Comparison of ENCODE assay signal across 22 cellular contexts in genomic region chr19:13064092-13064489, GRCh38. TPM values are rescaled to one million over a fixed set of nuclear protein-coding genes. Genes with fewer than 3 reads are reported as not detected.
A peak's percentile ranks its signal among the peaks of the same experiment; 100 is the strongest.
DNase-seq lines count a peak whose midpoint lies in the region; ATAC-seq and TF ChIP-seq lines count a peak whose summit lies in the region.
"Had no signal": no experiment of that assay in that cellular context is flagged by ENCODE, and none has a peak within 500 bp of the region (broad histone marks: within the 10 kb centered on the region; RNA-seq: fewer than 3 reads in every experiment).

No MANE protein-coding gene starts in this region.

- H4K91ac ChIP-seq in neuronal stem cell (ENCODE audit: low read depth, low read length, poor library complexity): no peak overlapping the region

- H2BK12ac ChIP-seq in neuronal stem cell (ENCODE audit: low read length): no peak overlapping the region

- no peaks in the 10 kb centered on the region for H3K9me3 Mint-ChIP-seq in immature natural killer cell
- H3K9me3 Mint-ChIP-seq: activated T-helper 1 cell treated with anti-CD3 and anti-CD28 coated beads, Interleukin-12 subunit alpha, Interleukin-12 subunit beta, Interleukin-2, Interleukin-4 antibody, amounts not matched to agents 30 ng/mL and 10 ng/mL and 1 ng/mL, durations not matched to agents 14 hours and 24 hours and 36 hours; central memory CD8-positive, alpha-beta T cell; effector memory CD8-positive, alpha-beta T cell had no signal

- intact Hi-C loops in Right ventricle myocardium superior (cut with DNase I): no loop called here

- H3K14ac ChIP-seq in neuronal stem cell (ENCODE audit: low read length): no peak overlapping the region

- H3K9ac ChIP-seq in neuronal stem cell (ENCODE audit: low read depth, low read length, poor library complexity): no peak overlapping the region

- H3K27ac ChIP-seq in VCaP: peak overlapping the region; percentile 78; the same call in 1 of the 2 replicates
- no peak overlapping the region for H3K27ac ChIP-seq in neuronal stem cell (replicated peaks; ENCODE audit: low read length)
- peak overlapping the region; percentile 99 to 100 for H3K27ac ChIP-seq in thoracic aorta
- H3K27ac ChIP-seq: hepatocyte had no signal

- no peaks in the 10 kb centered on the region for H3K9me3 ChIP-seq in neuronal stem cell (replicated peaks in 1 of 2; ENCODE audit: control insufficient read depth in 2 of 2, insufficient read depth in 1 of 2, low read depth in 1 of 2, low read length in 2 of 2)
- H3K9me3 ChIP-seq in thoracic aorta: no peaks in the 10 kb centered on the region
- H3K9me3 ChIP-seq: ovary had no signal

- peaks cover 7 to 10% (median 9%) of the 10 kb centered on the region in 3 donors for H3K27me3 Mint-ChIP-seq in immature natural killer cell (ENCODE audit: low read depth in 3 of 3)

- H2AFZ ChIP-seq in neuronal stem cell (ENCODE audit: low read length): no peak overlapping the region
- H2AFZ ChIP-seq: hepatocyte had no signal

- H3K4me1 ChIP-seq in neuronal stem cell (ENCODE audit: control insufficient read depth in 2 of 2, insufficient read depth in 1 of 2, low read depth in 1 of 2, low read length in 2 of 2) (peaks cover 8 to 11% of the 10 kb centered on the region in 2 donors), thoracic aorta (ENCODE audit: control insufficient read depth in 1 of 2, low read depth in 2 of 2) (peaks cover 87 to 99% of the 10 kb centered on the region in 2 donors)

- ATAC-seq in Right ventricle myocardium superior (ENCODE audit: poor library complexity) (peak; percentile 56), thoracic aorta (ENCODE audit: insufficient number of reproducible peaks, low FRiP score, low read depth) (no peak), GM18517 (IDR thresholded peaks at IDR 0.05; ENCODE audit: unreplicated experiment) (no peak)
- ATAC-seq: effector memory CD8-positive, alpha-beta T cell had no signal

- H3K79me1 ChIP-seq in neuronal stem cell (ENCODE audit: low read depth, low read length): no peaks in the 10 kb centered on the region

- H3K4me1 Mint-ChIP-seq in immature natural killer cell: peaks cover 9 to 13% of the 10 kb centered on the region in 2 donors

- H2BK120ac ChIP-seq in neuronal stem cell (ENCODE audit: low read depth, low read length): no peak overlapping the region

- peak overlapping the region; percentile 19 for H2AK5ac ChIP-seq in neuronal stem cell (ENCODE audit: low read depth, low read length)

- H3K4me3 Mint-ChIP-seq in immature natural killer cell: no peak overlapping the region
- H3K4me3 Mint-ChIP-seq: activated T-helper 1 cell treated with anti-CD3 and anti-CD28 coated beads, Interleukin-12 subunit alpha, Interleukin-12 subunit beta, Interleukin-2, Interleukin-4 antibody, amounts not matched to agents 30 ng/mL and 10 ng/mL and 1 ng/mL, durations not matched to agents 14 hours and 24 hours and 36 hours; central memory CD8-positive, alpha-beta T cell; effector memory CD8-positive, alpha-beta T cell had no signal

- no peak overlapping the region for H4K8ac ChIP-seq in neuronal stem cell (ENCODE audit: low read depth, low read length)

- H2BK5ac ChIP-seq in neuronal stem cell (ENCODE audit: low read length): no peak overlapping the region

- peaks cover 9 to 100% (median 50%) of the 10 kb centered on the region in 3 experiments for H3K27me3 ChIP-seq in neuronal stem cell (ENCODE audit: control insufficient read depth in 3 of 3, insufficient read depth in 3 of 3, low read depth in 1 of 3, low read length in 3 of 3)
- H3K27me3 ChIP-seq in thoracic aorta (replicated peaks; ENCODE audit: insufficient read depth): no peaks in the 10 kb centered on the region
- H3K27me3 ChIP-seq: ovary had no signal

- no peak overlapping the region for H3K4me2 ChIP-seq in neuronal stem cell (ENCODE audit: insufficient read depth, low read length, poor library complexity, severe bottlenecking)
- H3K4me2 ChIP-seq: hepatocyte had no signal

- no peak overlapping the region for H3K18ac ChIP-seq in neuronal stem cell (ENCODE audit: low read length)

- no peak overlapping the region for H3K27ac Mint-ChIP-seq in immature natural killer cell
- H3K27ac Mint-ChIP-seq: activated T-helper 1 cell treated with anti-CD3 and anti-CD28 coated beads, Interleukin-12 subunit alpha, Interleukin-12 subunit beta, Interleukin-2, Interleukin-4 antibody, amounts not matched to agents 30 ng/mL and 10 ng/mL and 1 ng/mL, durations not matched to agents 14 hours and 24 hours and 36 hours; effector memory CD8-positive, alpha-beta T cell had no signal

- no peaks in the 10 kb centered on the region for H3K36me3 ChIP-seq in neuronal stem cell (replicated peaks in 1 of 2; ENCODE audit: control insufficient read depth in 2 of 2, insufficient read depth in 2 of 2, low read length in 2 of 2)
- no peaks in the 10 kb centered on the region for H3K36me3 ChIP-seq in thoracic aorta
- H3K36me3 ChIP-seq: ovary had no signal

- WGBS in neuronal stem cell (ENCODE audit: extremely low coverage in 2 of 2, insufficient read length in 2 of 2, insufficient replicate concordance in 1 of 2), 2 donors: no CpG with 5 or more reads among the region's 6 CpGs

- TF ChIP-seq CTCF in VCaP (conservative IDR thresholded peaks at IDR 0.05) (no peak), thoracic aorta (IDR thresholded peaks at IDR 0.05) (no peak)

- DNase-seq in Right ventricle myocardium superior: peak; percentile 71
- no peak for DNase-seq in neuronal stem cell (ENCODE audit: low spot score)
- DNase-seq in thoracic aorta (ENCODE audit: low spot score): no peak
- DNase-seq in immature natural killer cell: no peak
- no peak for DNase-seq in activated CD4-positive, alpha-beta T cell treated with anti-CD3 and anti-CD28 coated beads for 48 hours
- no peak for DNase-seq in ecto neural progenitor cell (ENCODE audit: low spot score)
- DNase-seq: activated CD4-positive, CD25-positive, alpha-beta regulatory T cell; DMS79 treated with DMSO at 0.1 percent for 48 hours; effector memory CD8-positive, alpha-beta T cell; islet precursor cell; NCI-H2107; NCI-H524 treated with DMSO at 0.1 percent for 48 hours; ovary; trophoblast cell had no signal

- no peak overlapping the region for H3K4ac ChIP-seq in neuronal stem cell (ENCODE audit: low read length)

- no peak overlapping the region for H3K23ac ChIP-seq in neuronal stem cell (ENCODE audit: low read depth, low read length, poor library complexity)

- no peaks in the 10 kb centered on the region for H3K36me3 Mint-ChIP-seq in immature natural killer cell

- no peak overlapping the region for H3K4me3 ChIP-seq in neuronal stem cell (ENCODE audit: low read length in 2 of 2)
- peak overlapping the region; percentile 33 for H3K4me3 ChIP-seq in thoracic aorta
- H3K4me3 ChIP-seq: hepatocyte, ovary had no signal

- H2BK15ac ChIP-seq in neuronal stem cell (ENCODE audit: low read length): no peak overlapping the region

RNA-seq across cellular contexts. Expression of gene LYL1, which starts 38.6 kb away (rescaled TPM):
- 7.2 TPM for total RNA-seq in Right ventricle myocardium superior
- 1.1 TPM for polyA plus RNA-seq in neuronal stem cell (2013, experiment 1 of 2)
- 1.1 TPM for polyA plus RNA-seq in neuronal stem cell (2013, experiment 2 of 2)
- 10 to 100 TPM; 10.6 to 36.1 TPM for total RNA-seq in thoracic aorta
- 1 to 10 TPM; 1.1 to 2.2 (median 2.1) TPM for polyA plus RNA-seq in immature natural killer cell
- total RNA-seq: HT1080, LHCN-M2, SK-MEL-5 had no signal

RNA-seq across cellular contexts. Expression of gene TRMT1, which starts 52.4 kb away (rescaled TPM):
- total RNA-seq in Right ventricle myocardium superior: 18.4 TPM
- 22.9 TPM for polyA plus RNA-seq in neuronal stem cell (2013, experiment 1 of 2)
- 24.4 TPM for polyA plus RNA-seq in neuronal stem cell (2013, experiment 2 of 2)
- 10 to 100 TPM; 35.3 to 52.3 TPM for total RNA-seq in thoracic aorta
- 10 to 100 TPM; 13.2 to 16.5 (median 16.3) TPM for polyA plus RNA-seq in immature natural killer cell

RNA-seq across cellular contexts. Expression of gene NACC1, which starts 54.0 kb away (rescaled TPM):
- total RNA-seq in Right ventricle myocardium superior (44.6 TPM), thoracic aorta (10 to 100 TPM; 27.2 to 28.8 TPM)
- polyA plus RNA-seq in neuronal stem cell (2013, experiment 1 of 2): 123 TPM
- polyA plus RNA-seq in neuronal stem cell (2013, experiment 2 of 2): 121 TPM
- 1 to 10 TPM in 2 of 3 donors, not detected in 1; 1.2 to 2.8 TPM for polyA plus RNA-seq in immature natural killer cell
